In genomic region chr14:30395065-30395464, GRCh38 we compare ENCODE assay signal across 28 cellular contexts.
"Had no signal": no experiment of that assay in that cellular context is flagged by ENCODE, and none has a peak within 500 bp of the region (broad histone marks: within the 10 kb centered on the region; RNA-seq: fewer than 3 reads in every experiment).

No MANE protein-coding gene starts in this region.

- DNase-seq: colonic mucosa; cortex of kidney; dermis blood vessel endothelial cell; dorsolateral prefrontal cortex; effector CD4-positive, alpha-beta T cell; effector CD8-positive, alpha-beta T cell; effector memory CD4-positive, alpha-beta T cell; effector memory CD8-positive, alpha-beta T cell; endodermal cell; erythroblast; esophagus squamous epithelium; foreskin fibroblast; foreskin keratinocyte; foreskin melanocyte; gastrocnemius medialis; glutamatergic neuron; head of caudate nucleus; heart left ventricle; heart right ventricle had no signal

- H3K4me3 ChIP-seq: colonic mucosa, coronary artery, dorsolateral prefrontal cortex, esophagus muscularis mucosa, esophagus squamous epithelium, gastrocnemius medialis, gastroesophageal sphincter, heart left ventricle, heart right ventricle had no signal

- H3K4me1 ChIP-seq: colonic mucosa, esophagus squamous epithelium, foreskin keratinocyte, gastrocnemius medialis, heart left ventricle, heart right ventricle had no signal

- H3K9me3 ChIP-seq: colonic mucosa, esophagus muscularis mucosa, esophagus squamous epithelium, gastrocnemius medialis, gastroesophageal sphincter, heart left ventricle, heart right ventricle had no signal

- FAIRE-seq: colon, endometrium, endothelial cell of umbilical vein, frontal cortex had no signal

- H3K27ac ChIP-seq: colonic mucosa, coronary artery, dorsolateral prefrontal cortex, epithelial cell of prostate, esophagus muscularis mucosa, esophagus squamous epithelium, foreskin keratinocyte, gastrocnemius medialis, gastroesophageal sphincter, heart left ventricle, heart right ventricle had no signal

- ATAC-seq: effector memory CD8-positive, alpha-beta T cell; esophagus mucosa; foreskin keratinocyte; gastrocnemius medialis; gastroesophageal sphincter; heart left ventricle; heart right ventricle had no signal

- H3K27me3 ChIP-seq: colonic mucosa, dorsolateral prefrontal cortex, esophagus muscularis mucosa, esophagus squamous epithelium, foreskin keratinocyte, gastrocnemius medialis, gastroesophageal sphincter, heart left ventricle had no signal

- H3K36me3 ChIP-seq: colonic mucosa, esophagus muscularis mucosa, esophagus squamous epithelium, gastrocnemius medialis, gastroesophageal sphincter, heart left ventricle, heart right ventricle had no signal
